In genomic region chr6:143955971-143956370, GRCh38 we compare ENCODE assay signal across 23 cellular contexts. TPM values are rescaled to one million over a fixed set of nuclear protein-coding genes. Genes with fewer than 3 reads are reported as not detected.
A peak's percentile ranks its signal among the peaks of the same experiment; 100 is the strongest.
DNase-seq lines count a peak whose midpoint lies in the region; ATAC-seq, FAIRE-seq and TF ChIP-seq lines count a peak whose summit lies in the region.
"Had no signal": no experiment of that assay in that cellular context is flagged by ENCODE, and none has a peak within 500 bp of the region (broad histone marks: within the 10 kb centered on the region; RNA-seq: fewer than 3 reads in every experiment).

No MANE protein-coding gene starts in this region.

- H2AFZ ChIP-seq in neuronal stem cell (ENCODE audit: low read length) (no peak overlapping the region), smooth muscle cell (ENCODE audit: low read depth) (no peak overlapping the region)

- no peak overlapping the region for H3K23ac ChIP-seq in neuronal stem cell (ENCODE audit: low read depth, low read length, poor library complexity)

- H2BK12ac ChIP-seq in neuronal stem cell (ENCODE audit: low read length) = no peak overlapping the region

- no peak overlapping the region for H3K9ac ChIP-seq in neuronal stem cell (ENCODE audit: low read depth, low read length, poor library complexity)
- H3K9ac ChIP-seq in smooth muscle cell (ENCODE audit: low read depth) = no peak overlapping the region

- DNase-seq in ELR (ENCODE audit: low read depth) (peak; percentile 69), RPMI7951 (ENCODE audit: low read depth) (peak; percentile 58), bronchial epithelial cell (ENCODE audit: low read depth) (peak; percentile 25), neuronal stem cell (ENCODE audit: low spot score) (no peak), AG20443 (ENCODE audit: low spot score) (no peak), smooth muscle cell (lab: John Stamatoyannopoulos, UW; ENCODE audit: unreplicated experiment) (no peak)
- DNase-seq: BE2C, Kasumi-1, MG63, NCI-H1417, NCI-H1694 treated with DMSO at 0.1 percent for 48 hours, NCI-H2081 treated with DMSO at 0.1 percent for 48 hours, NCI-H2171 treated with DMSO at 0.1 percent for 48 hours, NCI-H526, OCI-M1, RPMI8226, SHP77 had no signal

- H4K91ac ChIP-seq in neuronal stem cell (ENCODE audit: low read depth, low read length, poor library complexity) = no peak overlapping the region

- peak overlapping the region; percentile 17 for H3K18ac ChIP-seq in neuronal stem cell (ENCODE audit: low read length)

- no peaks in the 10 kb centered on the region for H3K27me3 ChIP-seq in bronchial epithelial cell (ENCODE audit: control insufficient read depth, insufficient read depth, low read length)
- H3K27me3 ChIP-seq in neuronal stem cell (ENCODE audit: control insufficient read depth in 3 of 3, insufficient read depth in 3 of 3, low read depth in 1 of 3, low read length in 3 of 3) = no peaks in the 10 kb centered on the region
- no peaks in the 10 kb centered on the region for H3K27me3 ChIP-seq in smooth muscle cell (ENCODE audit: low read depth)
- H3K27me3 ChIP-seq: BE2C, MG63 had no signal

- H3K36me3 ChIP-seq in bronchial epithelial cell (ENCODE audit: control insufficient read depth, insufficient read depth, low read length) = no peaks in the 10 kb centered on the region
- peaks cover 0 to 44% of the 10 kb centered on the region in 2 donors for H3K36me3 ChIP-seq in neuronal stem cell (replicated peaks in 1 of 2; ENCODE audit: control insufficient read depth in 2 of 2, insufficient read depth in 2 of 2, low read length in 2 of 2)
- H3K36me3 ChIP-seq in smooth muscle cell (ENCODE audit: low read depth) = no peaks in the 10 kb centered on the region
- H3K36me3 ChIP-seq: BE2C, MG63 had no signal

- H3K4me1 ChIP-seq in neuronal stem cell (ENCODE audit: control insufficient read depth in 2 of 2, insufficient read depth in 1 of 2, low read depth in 1 of 2, low read length in 2 of 2) = peaks cover 36 to 47% of the 10 kb centered on the region in 2 donors
- peaks cover 39% of the 10 kb centered on the region for H3K4me1 ChIP-seq in smooth muscle cell (ENCODE audit: low read depth)
- H3K4me1 ChIP-seq: A549, BE2C had no signal

- no peak overlapping the region for H4K8ac ChIP-seq in neuronal stem cell (ENCODE audit: low read depth, low read length)

- H2AK5ac ChIP-seq in neuronal stem cell (ENCODE audit: low read depth, low read length) = no peak overlapping the region

- no CpG with 5 or more reads among the region's 8 CpGs for WGBS in neuronal stem cell (ENCODE audit: extremely low coverage in 2 of 2, insufficient read length in 2 of 2, insufficient replicate concordance in 1 of 2), 2 donors
- 84% methylated on average over 8 of the region's 8 CpGs for WGBS in smooth muscle cell (ENCODE audit: low lambda C conversion rate)

- FAIRE-seq in bronchial epithelial cell (lab: Jason Lieb, UNC) = no peak
- FAIRE-seq: A549, GM12891, H1 had no signal

- H2BK5ac ChIP-seq in neuronal stem cell (ENCODE audit: low read length) = no peak overlapping the region

- no peaks in the 10 kb centered on the region for H3K9me3 ChIP-seq in neuronal stem cell (replicated peaks in 1 of 2; ENCODE audit: control insufficient read depth in 2 of 2, insufficient read depth in 1 of 2, low read depth in 1 of 2, low read length in 2 of 2)
- H3K9me3 ChIP-seq in smooth muscle cell (replicated peaks; ENCODE audit: low read depth) = no peaks in the 10 kb centered on the region
- H3K9me3 ChIP-seq: A549, BE2C, MG63 had no signal

- no peak overlapping the region for H2BK120ac ChIP-seq in neuronal stem cell (ENCODE audit: low read depth, low read length)

- H2BK15ac ChIP-seq in neuronal stem cell (ENCODE audit: low read length) = no peak overlapping the region

- H3F3A ChIP-seq in smooth muscle cell (ENCODE audit: low read depth) = peaks cover 7% of the 10 kb centered on the region

- H4K20me1 ChIP-seq in smooth muscle cell (ENCODE audit: low read depth) = no peaks in the 10 kb centered on the region

- no peak overlapping the region for H3K4me3 ChIP-seq in bronchial epithelial cell (ENCODE audit: low read depth, low read length)
- no peak overlapping the region for H3K4me3 ChIP-seq in neuronal stem cell (ENCODE audit: low read length in 2 of 2)
- H3K4me3 ChIP-seq in smooth muscle cell = no peak overlapping the region
- H3K4me3 ChIP-seq: A549, MG63, SK-N-MC had no signal

- no peak overlapping the region for H3K14ac ChIP-seq in neuronal stem cell (ENCODE audit: low read length)

- no peaks in the 10 kb centered on the region for H3K79me2 ChIP-seq in smooth muscle cell (ENCODE audit: low read depth)

- TF ChIP-seq CTCF in bronchial epithelial cell (IDR thresholded peaks at IDR 0.05; ENCODE audit: insufficient read depth, low read length, severe bottlenecking) (no peak), smooth muscle cell (IDR thresholded peaks at IDR 0.05; ENCODE audit: borderline replicate concordance, insufficient read depth, poor library complexity, severe bottlenecking) (no peak)

- no peak overlapping the region for H3K27ac ChIP-seq in neuronal stem cell (replicated peaks; ENCODE audit: low read length)
- no peak overlapping the region for H3K27ac ChIP-seq in smooth muscle cell (ENCODE audit: low read depth)
- H3K27ac ChIP-seq: A549, SK-N-MC had no signal

- no peak overlapping the region for H3K4ac ChIP-seq in neuronal stem cell (ENCODE audit: low read length)

- no peak for ATAC-seq in SK-N-SH treated with all-trans-retinoic acid at 6 μM for 48 hours
- ATAC-seq: A549, HCT116 had no signal

- H3K4me2 ChIP-seq in neuronal stem cell (ENCODE audit: insufficient read depth, low read length, poor library complexity, severe bottlenecking) (no peak overlapping the region), smooth muscle cell (no peak overlapping the region)
- H3K4me2 ChIP-seq: A549 had no signal

- no peaks in the 10 kb centered on the region for H3K79me1 ChIP-seq in neuronal stem cell (ENCODE audit: low read depth, low read length)

TF ChIP-seq in SK-N-SH treated with all-trans-retinoic acid at 6 μM for 48 hours, 23 proteins besides CTCF, POLR2A, EP300 and RAD21:
- TF ChIP-seq ZNF8 (CRISPR knock-in tag; IDR thresholded peaks at IDR 0.05) (no peak), SNAI2 (CRISPR knock-in tag; IDR thresholded peaks at IDR 0.05) (no peak)

RNA-seq across cellular contexts. Expression of gene PLAGL1, which starts 52.1 kb away (rescaled TPM):
- total RNA-seq in RPMI7951 (2014; rRNA removed; shearing (Covaris generic)) = 6.4 and 10.1 TPM in 2 replicates
- total RNA-seq in bronchial epithelial cell (2.4 and 4.4 TPM in 2 replicates), smooth muscle cell (99.7 and 102 TPM in 2 replicates)
- polyA plus RNA-seq in neuronal stem cell (2013, experiment 1 of 2) = 5.6 TPM
- 5.9 TPM for polyA plus RNA-seq in neuronal stem cell (2013, experiment 2 of 2)
- polyA plus RNA-seq in smooth muscle cell = 130 and 138 TPM in 2 replicates

Comparison
In these comparisons a context has a peak if more than half of its experiments do, and no peak if none do; other contexts are left out.
1. DNase-seq: peak in ELR (single experiment), RPMI7951 (single experiment) and bronchial epithelial cell (single experiment); none in neuronal stem cell (single experiment), AG20443 (single experiment) and smooth muscle cell (single experiment).